ENCODE assay signal across 10 cellular contexts in genomic region chr4:70895846-70896435, GRCh38. TPM values are rescaled to one million over a fixed set of nuclear protein-coding genes. Genes with fewer than 3 reads are reported as not detected.
DNase-seq lines count a peak whose midpoint lies in the region; ATAC-seq and TF ChIP-seq lines count a peak whose summit lies in the region.
"Had no signal": no experiment of that assay in that cellular context is flagged by ENCODE, and none has a peak within 500 bp of the region (broad histone marks: within the 10 kb centered on the region; RNA-seq: fewer than 3 reads in every experiment).

No MANE protein-coding gene starts in this region.

- H2AFZ ChIP-seq in OCI-LY7 (ENCODE audit: low read length) = peak overlapping the region; percentile 27; the same call in 1 of the 2 replicates

- no peaks in the 10 kb centered on the region for H3K36me3 ChIP-seq in OCI-LY7 (ENCODE audit: insufficient read depth, low read length)
- H3K36me3 ChIP-seq in HAP-1 (replicated peaks) = no peaks in the 10 kb centered on the region

- peak overlapping the region; percentile 35 for H3K4me2 ChIP-seq in OCI-LY7 (ENCODE audit: low read length)

- H3K27ac ChIP-seq in OCI-LY7 (ENCODE audit: low read depth, low read length, poor library complexity, severe bottlenecking) = no peak overlapping the region

- H3K4me3 ChIP-seq in OCI-LY7 (ENCODE audit: low read depth, low read length, poor library complexity, severe bottlenecking) = no peak overlapping the region
- no peak overlapping the region for H3K4me3 ChIP-seq in HAP-1

- no TSS peak for BruUV-seq in OCI-LY7 (replicated peaks; lab: Mats Ljungman, UMichigan)

- intact Hi-C loops in Right ventricle myocardium inferior (cut with DNase I) = no loop called here
- intact Hi-C loops in cardiac septum (cut with DNase I) = no loop called here
- intact Hi-C loops in OCI-LY7 (cut with micrococcal nuclease; ENCODE audit: unreplicated experiment) = no loop called here

- in situ Hi-C loops in HAP-1 (cut with MboI; ENCODE audit: low sequenced_read_pairs) = no loop called here

- CTCF ChIA-PET in OCI-LY7 (lab: Charles Lee; ENCODE audit: unreplicated experiment) = no interaction called here

- H3K9me3 ChIP-seq in OCI-LY7 (ENCODE audit: low read length) = no peaks in the 10 kb centered on the region
- H3K9me3 ChIP-seq in HAP-1 = no peaks in the 10 kb centered on the region

- no peaks in the 10 kb centered on the region for H3K27me3 ChIP-seq in HAP-1 (ENCODE audit: low read depth)

- H3K4me1 ChIP-seq in OCI-LY7 (ENCODE audit: insufficient read depth, low read length, poor library complexity, severe bottlenecking) (peaks cover 17% of the 10 kb centered on the region), HAP-1 (no peaks in the 10 kb centered on the region)

- no peaks in the 10 kb centered on the region for H3K79me2 ChIP-seq in OCI-LY7 (ENCODE audit: insufficient read depth, low read depth, low read length)

- H4K20me1 ChIP-seq in OCI-LY7 (ENCODE audit: insufficient read depth, low read length) = no peaks in the 10 kb centered on the region

- TF ChIP-seq CTCF in OCI-LY7 (conservative IDR thresholded peaks at IDR 0.05; ENCODE audit: low read length) = no peak

- POLR2A ChIA-PET in OCI-LY7 (lab: Charles Lee) = interaction anchor here (0.5 to 0.9 kb wide), 6 partner anchors 8 to 294 kb away, joined by 3 to 5 read pairs (median 3); partner anchors contain the start of gene DCK

- DNase-seq in Right ventricle myocardium inferior (ENCODE audit: missing footprints) = no peak
- DNase-seq in cardiac septum (ENCODE audit: low spot score) = no peak
- DNase-seq in OCI-LY7 (ENCODE audit: low spot score) = peak; percentile 30
- DNase-seq in kidney glomerular epithelial cell (lab: John Stamatoyannopoulos, UW) = peak; percentile 40
- no peak for DNase-seq in SKM-1 (lab: John Stamatoyannopoulos, UW; ENCODE audit: unreplicated experiment)
- DNase-seq in HAP-1 (ENCODE audit: low spot score in 2 of 2) = no peak
- DNase-seq: activated CD8-positive, alpha-beta T cell treated with anti-CD3 and anti-CD28 coated beads, Interleukin-2, amount 10 ng/mL, durations not matched to agents 7 days and 5 days had no signal

- ATAC-seq in Right ventricle myocardium inferior (peak; percentile 43), HG03521 (IDR thresholded peaks at IDR 0.05; ENCODE audit: unreplicated experiment) (no peak), esophagus mucosa (no peak)
- ATAC-seq: activated CD8-positive, alpha-beta T cell treated with anti-CD3 and anti-CD28 coated beads, Interleukin-2, amount 10 ng/mL, durations not matched to agents 7 days and 5 days; HCT116 had no signal

- no peaks in the 10 kb centered on the region for H3K9me2 ChIP-seq in OCI-LY7 (ENCODE audit: insufficient read depth, low read length)

RNA-seq across cellular contexts. Expression of gene MOB1B, which starts 6.2 kb away (rescaled TPM):
- total RNA-seq in Right ventricle myocardium inferior (17.6 TPM), cardiac septum (23.0 TPM), OCI-LY7 (2022) (19.4 and 22.4 TPM in 2 replicates), esophagus mucosa (12.9 TPM)
- 3.9 and 4.7 TPM in 2 replicates for total RNA-seq in OCI-LY7 (2014; rRNA removed; shearing (Covaris generic))

RNA-seq across cellular contexts. Expression of gene GRSF1, which starts 56.3 kb away (rescaled TPM):
- total RNA-seq in Right ventricle myocardium inferior (96.8 TPM), cardiac septum (83.5 TPM), OCI-LY7 (2022) (52.8 and 67.0 TPM in 2 replicates), esophagus mucosa (47.2 TPM)
- 32.8 and 36.7 TPM in 2 replicates for total RNA-seq in OCI-LY7 (2014; rRNA removed; shearing (Covaris generic))

Comparison
In these comparisons a context has a peak if more than half of its experiments do, and no peak if none do; other contexts are left out.
1. DNase-seq: peak in OCI-LY7 (single experiment) and kidney glomerular epithelial cell (single experiment); none in Right ventricle myocardium inferior (single experiment), cardiac septum (single experiment), SKM-1 (single experiment) and HAP-1 (0 of 2).